ENCODE assay signal across 27 cellular contexts in genomic region chr16:2190002-2190658, GRCh38. TPM values are rescaled to one million over a fixed set of nuclear protein-coding genes. Genes with fewer than 3 reads are reported as not detected.
"Had no signal": no experiment of that assay in that cellular context is flagged by ENCODE, and none has a peak within 500 bp of the region (broad histone marks: within the 10 kb centered on the region; RNA-seq: fewer than 3 reads in every experiment).

No MANE protein-coding gene starts in this region.

- DNase-seq: activated CD4-positive, alpha-beta T cell treated with anti-CD3 and anti-CD28 coated beads for 48 hours; activated CD4-positive, alpha-beta T cell treated with anti-CD3 and anti-CD28 coated beads, Interleukin-2, amount 50 U/mL, for 48 hours; activated CD8-positive, alpha-beta memory T cell treated with anti-CD3 and anti-CD28 coated beads for 24 hours; activated effector memory CD4-positive, alpha-beta T cell treated with anti-CD3 and anti-CD28 coated beads, Interleukin-2, amount 50 U/mL, for 16 hours; activated naive CD4-positive, alpha-beta T cell treated with anti-CD3 and anti-CD28 coated beads for 36 hours; activated naive CD8-positive, alpha-beta T cell treated with anti-CD3 and anti-CD28 coated beads for 36 hours; adrenal gland; brain microvascular endothelial cell; foreskin melanocyte; heart right ventricle; kidney glomerular epithelial cell; left ventricle myocardium inferior; pancreas; sigmoid colon; small intestine; stimulated activated CD4-positive, alpha-beta T cell treated with anti-CD3 and anti-CD28 coated beads, Interleukin-4, amount 100 ng/mL, for 24 hours; stimulated activated naive B cell treated with anti-CD40 and anti-IgM and Interleukin-4, amounts not matched to agents 10 μg/mL and 1 μg/mL and 100 μg/mL, for 72 hours; stomach; T-helper 9 cell; tibial artery had no signal

- H3K36me3 ChIP-seq: adrenal gland, ascending aorta, brain microvascular endothelial cell, esophagus muscularis mucosa, heart right ventricle, left ventricle myocardium inferior, pancreas, prostate gland, sigmoid colon, stomach, tibial artery had no signal

- H3K4me1 ChIP-seq: adrenal gland, pancreas, prostate gland had no signal

- H3K9me3 Mint-ChIP-seq: activated naive CD4-positive, alpha-beta T cell treated with anti-CD3 and anti-CD28 coated beads for 36 hours; activated naive CD8-positive, alpha-beta T cell treated with anti-CD3 and anti-CD28 coated beads for 36 hours; nephron; stimulated activated naive B cell treated with anti-CD40 and anti-IgM and Interleukin-4, amounts not matched to agents 10 μg/mL and 1 μg/mL and 100 μg/mL, for 72 hours; T-helper 1 cell treated with Interleukin-12 subunit alpha and Interleukin-12 subunit beta and Interleukin-4 antibody, amounts not matched to agents 30 μg/mL and 1 μg/mL, for 36 hours had no signal

- H3K9me3 ChIP-seq: adrenal gland, ascending aorta, esophagus muscularis mucosa, heart right ventricle, left ventricle myocardium inferior, pancreas, prostate gland, sigmoid colon, stomach, tibial artery had no signal

- H3K4me3 Mint-ChIP-seq: activated naive CD4-positive, alpha-beta T cell treated with anti-CD3 and anti-CD28 coated beads for 36 hours; activated naive CD8-positive, alpha-beta T cell treated with anti-CD3 and anti-CD28 coated beads for 36 hours; nephron; stimulated activated naive B cell treated with anti-CD40 and anti-IgM and Interleukin-4, amounts not matched to agents 10 μg/mL and 1 μg/mL and 100 μg/mL, for 72 hours; T-helper 1 cell treated with Interleukin-12 subunit alpha and Interleukin-12 subunit beta and Interleukin-4 antibody, amounts not matched to agents 30 μg/mL and 1 μg/mL, for 36 hours had no signal

- H3K36me3 Mint-ChIP-seq: activated naive CD8-positive, alpha-beta T cell treated with anti-CD3 and anti-CD28 coated beads for 36 hours; stimulated activated naive B cell treated with anti-CD40 and anti-IgM and Interleukin-4, amounts not matched to agents 10 μg/mL and 1 μg/mL and 100 μg/mL, for 72 hours had no signal

- H3K27ac ChIP-seq: adrenal gland, ascending aorta, brain microvascular endothelial cell, esophagus muscularis mucosa, heart right ventricle, pancreas, prostate gland, sigmoid colon, stomach, tibial artery, VCaP had no signal

- FAIRE-seq: pancreas, small intestine, TTC549 had no signal

- ATAC-seq: pancreas; stimulated activated naive B cell treated with anti-CD40 and anti-IgM and Interleukin-4, amounts not matched to agents 10 μg/mL and 1 μg/mL and 100 μg/mL, for 72 hours had no signal

- H3K27me3 ChIP-seq: pancreas had no signal

- H3K27ac Mint-ChIP-seq: activated naive CD4-positive, alpha-beta T cell treated with anti-CD3 and anti-CD28 coated beads for 36 hours; activated naive CD8-positive, alpha-beta T cell treated with anti-CD3 and anti-CD28 coated beads for 36 hours; nephron; stimulated activated naive B cell treated with anti-CD40 and anti-IgM and Interleukin-4, amounts not matched to agents 10 μg/mL and 1 μg/mL and 100 μg/mL, for 72 hours; T-helper 1 cell treated with Interleukin-12 subunit alpha and Interleukin-12 subunit beta and Interleukin-4 antibody, amounts not matched to agents 30 μg/mL and 1 μg/mL, for 36 hours had no signal

- H3K4me3 ChIP-seq: adrenal gland, ascending aorta, esophagus muscularis mucosa, heart right ventricle, left ventricle myocardium inferior, pancreas, prostate gland, sigmoid colon, stomach, tibial artery had no signal

RNA-seq across cellular contexts. Expression of gene CASKIN1, which starts 6.3 kb away (rescaled TPM):
- total RNA-seq: ascending aorta had no signal
